8 cellular contexts compared by ENCODE assay signal in genomic region chr15:73273181-73274002, GRCh38.
DNase-seq lines count a peak whose midpoint lies in the region; ATAC-seq and TF ChIP-seq lines count a peak whose summit lies in the region.

No MANE protein-coding gene starts in this region.

- peaks cover 0 to 4% (median 0%) of the 10 kb centered on the region in 3 donors for H3K4me1 ChIP-seq in esophagus squamous epithelium
- no peaks in the 10 kb centered on the region for H3K4me1 ChIP-seq in testis

- H3K9me3 ChIP-seq in esophagus squamous epithelium (no peaks in the 10 kb centered on the region), testis (no peaks in the 10 kb centered on the region)

- peaks cover 0 to 2% (median 0%) of the 10 kb centered on the region in 5 donors for H3K27me3 Mint-ChIP-seq in naive thymus-derived CD8-positive, alpha-beta T cell

- ATAC-seq in HG02642 (IDR thresholded peaks at IDR 0.05; ENCODE audit: poor library complexity, unreplicated experiment) (peak; percentile 59), HG02759 (IDR thresholded peaks at IDR 0.05; ENCODE audit: unreplicated experiment) (no peak)
- peak in 1 of 2 donors; percentile 44 for ATAC-seq in naive thymus-derived CD8-positive, alpha-beta T cell

- no peak overlapping the region for H3K4me3 ChIP-seq in esophagus squamous epithelium
- H3K4me3 ChIP-seq in testis, result no peak overlapping the region

- peaks cover 0 to 22% (median 9%) of the 10 kb centered on the region in 3 donors for H3K36me3 Mint-ChIP-seq in naive thymus-derived CD8-positive, alpha-beta T cell

- 34 to 40% methylated on average over 5 of the region's 5 CpGs for WGBS in esophagus squamous epithelium, 2 donors
- WGBS in testis, 2 donors, result 44 to 47% methylated on average over 5 of the region's 5 CpGs

- DNase-seq in COLO668 (lab: John Stamatoyannopoulos, UW; ENCODE audit: unreplicated experiment) (peak; percentile 50), NCI-H526 (lab: John Stamatoyannopoulos, UW) (peak; percentile 14 to 70), esophagus squamous epithelium (lab: John Stamatoyannopoulos, UW) (no peak), testis (peak; percentile 63)
- DNase-seq in activated CD8-positive, alpha-beta memory T cell treated with anti-CD3 and anti-CD28 coated beads, Interleukin-2, amount 50 U/mL, for 4 hours, result peak; percentile 38
- DNase-seq in naive thymus-derived CD8-positive, alpha-beta T cell, result peak in 9 of 10 donors; percentile 1 to 44 (median 18)

- intact Hi-C loops in esophagus squamous epithelium (cut with DNase I), result no loop called here
- intact Hi-C loops in testis (cut with DNase I; ENCODE audit: low total_unique reads), result no loop called here

- no peak overlapping the region for H3K4me3 Mint-ChIP-seq in naive thymus-derived CD8-positive, alpha-beta T cell

- peak; percentile 25 to 73 (median 68) for TF ChIP-seq CTCF in esophagus squamous epithelium (IDR thresholded peaks at IDR 0.05)
- peak; percentile 38 to 67 (median 67) for TF ChIP-seq CTCF in testis (IDR thresholded peaks at IDR 0.05)

- no peak for TF ChIP-seq POLR2A in esophagus squamous epithelium (IDR thresholded peaks at IDR 0.05)
- TF ChIP-seq POLR2A in testis (IDR thresholded peaks at IDR 0.05), result no peak

- H3K9me3 Mint-ChIP-seq in naive thymus-derived CD8-positive, alpha-beta T cell, result no peaks in the 10 kb centered on the region

- H3K4me1 Mint-ChIP-seq in naive thymus-derived CD8-positive, alpha-beta T cell, result peaks cover 0 to 3% (median 2%) of the 10 kb centered on the region in 4 donors

- peak overlapping the region in 1 of 10 donors; percentile 10 for H3K27ac Mint-ChIP-seq in naive thymus-derived CD8-positive, alpha-beta T cell

- H3K36me3 ChIP-seq in esophagus squamous epithelium, result peaks cover 0 to 53% (median 0%) of the 10 kb centered on the region in 3 donors
- no peaks in the 10 kb centered on the region for H3K36me3 ChIP-seq in testis (ENCODE audit: low read depth, missing control alignments)

- H3K27me3 ChIP-seq in esophagus squamous epithelium, result no peaks in the 10 kb centered on the region
- H3K27me3 ChIP-seq in testis, result no peaks in the 10 kb centered on the region

- POLR2A ChIA-PET in naive thymus-derived CD8-positive, alpha-beta T cell (lab: Charles Lee), result no interaction called here

- H3K27ac ChIP-seq in esophagus squamous epithelium, result no peak overlapping the region
- no peak overlapping the region for H3K27ac ChIP-seq in testis
